37 cellular contexts compared by ENCODE assay signal in the genomic region with DNA sequence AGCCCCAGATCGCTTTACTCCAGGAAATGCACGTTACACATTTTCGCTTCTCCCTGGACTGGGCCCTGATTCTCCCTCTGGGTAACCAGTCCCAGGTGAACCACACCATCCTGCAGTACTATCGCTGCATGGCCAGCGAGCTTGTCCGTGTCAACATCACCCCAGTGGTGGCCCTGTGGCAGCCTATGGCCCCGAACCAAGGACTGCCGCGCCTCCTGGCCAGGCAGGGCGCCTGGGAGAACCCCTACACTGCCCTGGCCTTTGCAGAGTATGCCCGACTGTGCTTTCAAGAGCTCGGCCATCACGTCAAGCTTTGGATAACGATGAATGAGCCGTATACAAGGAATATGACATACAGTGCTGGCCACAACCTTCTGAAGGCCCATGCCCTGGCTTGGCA.
"Had no signal": no experiment of that assay in that cellular context is flagged by ENCODE, and none has a peak within 500 bp of the region (broad histone marks: within the 10 kb centered on the region; RNA-seq: fewer than 3 reads in every experiment).

No MANE protein-coding gene starts in this region.

- FAIRE-seq: astrocyte, TTC549 had no signal

- H3K4me1 ChIP-seq: adrenal gland, body of pancreas, breast epithelium had no signal

- H3K4me3 ChIP-seq: adrenal gland, body of pancreas, breast epithelium had no signal

- H3K9me3 ChIP-seq: adrenal gland, body of pancreas, breast epithelium had no signal

- DNase-seq: activated B cell treated with CpG ODN at 0.5 μM for 24 hours; activated CD4-positive, alpha-beta memory T cell treated with anti-CD3 and anti-CD28 coated beads for 36 hours; activated CD4-positive, alpha-beta T cell treated with anti-CD3 and anti-CD28 coated beads for 4 hours; activated CD4-positive, alpha-beta T cell treated with anti-CD3 and anti-CD28 coated beads, Interleukin-2, amount 10 ng/mL, durations not matched to agents 24 days and 14 days; activated CD4-positive, alpha-beta T cell treated with anti-CD3 and anti-CD28 coated beads, Interleukin-2, amount 50 U/mL, for 1 hour; activated CD4-positive, alpha-beta T cell treated with anti-CD3 and anti-CD28 coated beads, Interleukin-2, amount 50 U/mL, for 4 hours; activated CD4-positive, CD25-positive, alpha-beta regulatory T cell treated with anti-CD3 and anti-CD28 coated beads, Interleukin-2, amount 50 U/mL, for 72 hours; activated CD8-positive, alpha-beta memory T cell treated with anti-CD3 and anti-CD28 coated beads, Interleukin-2, amount 50 U/mL, for 4 hours; activated CD8-positive, alpha-beta T cell treated with anti-CD3 and anti-CD28 coated beads for 36 hours; activated effector memory CD4-positive, alpha-beta T cell treated with anti-CD3 and anti-CD28 coated beads, Interleukin-2, amount 50 U/mL, for 16 hours; activated gamma-delta T cell treated with Interleukin-2 at 50 U/mL for 16 hours; activated naive CD4-positive, alpha-beta T cell; activated naive CD4-positive, alpha-beta T cell treated with anti-CD3 and anti-CD28 coated beads for 36 hours; activated naive CD4-positive, alpha-beta T cell treated with anti-CD3 and anti-CD28 coated beads, Interleukin-2, amount 50 U/mL, for 16 hours; activated naive CD8-positive, alpha-beta T cell treated with anti-CD3 and anti-CD28 coated beads for 36 hours; activated T-cell treated with anti-CD3 and anti-CD28 coated beads for 4 hours; activated T-cell treated with anti-CD3 and anti-CD28 coated beads, Interleukin-2, amount 50 U/mL, for 1 hour; activated T-cell treated with anti-CD3 and anti-CD28 coated beads, Interleukin-2, amount 50 U/mL, for 4 hours; activated T-cell treated with anti-CD3 and anti-CD28 coated beads, Interleukin-2, amount 50 U/mL, for 72 hours; adrenal gland; amniotic stem cell; aorta; body of pancreas; brain microvascular endothelial cell; central memory CD4-positive, alpha-beta T cell; T-helper 1 cell; T-helper 2 cell; T-helper 9 cell had no signal

- H3K4me3 Mint-ChIP-seq: activated B cell treated with CpG ODN at 0.5 μM for 24 hours; activated CD4-positive, alpha-beta memory T cell treated with anti-CD3 and anti-CD28 coated beads for 36 hours; activated CD4-positive, alpha-beta T cell treated with anti-CD3 and anti-CD28 coated beads, Interleukin-2, amount 10 ng/mL, durations not matched to agents 24 days and 14 days; activated CD8-positive, alpha-beta T cell treated with anti-CD3 and anti-CD28 coated beads for 36 hours; activated naive CD4-positive, alpha-beta T cell treated with anti-CD3 and anti-CD28 coated beads for 36 hours; activated naive CD8-positive, alpha-beta T cell treated with anti-CD3 and anti-CD28 coated beads for 36 hours; activated T-cell treated with anti-CD3 and anti-CD28 coated beads, Interleukin-2, amount 50 U/mL, for 4 hours; activated T-cell treated with anti-CD3 and anti-CD28 coated beads, Interleukin-2, amount 50 U/mL, for 72 hours; activated T-helper 1 cell treated with anti-CD3 and anti-CD28 coated beads, Interleukin-12 subunit alpha, Interleukin-12 subunit beta, Interleukin-2, Interleukin-4 antibody, amounts not matched to agents 30 ng/mL and 10 ng/mL and 1 ng/mL, durations not matched to agents 14 hours and 24 hours and 36 hours; activated T-helper 17 cell treated with anti-CD3 and anti-CD28 coated beads, Interleukin-2, amount 50 U/mL, for 72 hours; T-helper 1 cell treated with Interleukin-12 subunit alpha and Interleukin-12 subunit beta and Interleukin-4 antibody, amounts not matched to agents 30 μg/mL and 1 μg/mL, for 36 hours; T-helper 2 cell treated with Interferon-gamma antibody and Interleukin-4, amounts not matched to agents 5 μg/mL and 100 μg/mL, for 36 hours had no signal

- H3K27ac Mint-ChIP-seq: activated B cell treated with CpG ODN at 0.5 μM for 24 hours; activated CD4-positive, alpha-beta memory T cell treated with anti-CD3 and anti-CD28 coated beads for 36 hours; activated CD4-positive, alpha-beta T cell treated with anti-CD3 and anti-CD28 coated beads, Interleukin-2, amount 10 ng/mL, durations not matched to agents 24 days and 14 days; activated CD8-positive, alpha-beta T cell treated with anti-CD3 and anti-CD28 coated beads for 36 hours; activated naive CD4-positive, alpha-beta T cell treated with anti-CD3 and anti-CD28 coated beads for 36 hours; activated naive CD4-positive, alpha-beta T cell treated with anti-CD3 and anti-CD28 coated beads, Interleukin-2, amount 50 U/mL, for 72 hours; activated naive CD8-positive, alpha-beta T cell treated with anti-CD3 and anti-CD28 coated beads for 36 hours; activated T-cell treated with anti-CD3 and anti-CD28 coated beads, Interleukin-2, amount 50 U/mL, for 72 hours; activated T-helper 1 cell treated with anti-CD3 and anti-CD28 coated beads, Interleukin-12 subunit alpha, Interleukin-12 subunit beta, Interleukin-2, Interleukin-4 antibody, amounts not matched to agents 30 ng/mL and 10 ng/mL and 1 ng/mL, durations not matched to agents 14 hours and 24 hours and 36 hours; activated T-helper 17 cell treated with anti-CD3 and anti-CD28 coated beads, Interleukin-2, amount 50 U/mL, for 72 hours; T-helper 1 cell treated with Interleukin-12 subunit alpha and Interleukin-12 subunit beta and Interleukin-4 antibody, amounts not matched to agents 30 μg/mL and 1 μg/mL, for 36 hours; T-helper 2 cell treated with Interferon-gamma antibody and Interleukin-4, amounts not matched to agents 5 μg/mL and 100 μg/mL, for 36 hours had no signal

- H3K27ac ChIP-seq: adrenal gland, body of pancreas, brain microvascular endothelial cell, breast epithelium, VCaP had no signal

- H3K36me3 ChIP-seq: adrenal gland, brain microvascular endothelial cell, breast epithelium had no signal

- H3K9me3 Mint-ChIP-seq: activated B cell treated with CpG ODN at 0.5 μM for 24 hours; activated CD4-positive, alpha-beta memory T cell treated with anti-CD3 and anti-CD28 coated beads for 36 hours; activated CD8-positive, alpha-beta T cell treated with anti-CD3 and anti-CD28 coated beads for 36 hours; activated naive CD4-positive, alpha-beta T cell treated with anti-CD3 and anti-CD28 coated beads for 36 hours; activated naive CD4-positive, alpha-beta T cell treated with anti-CD3 and anti-CD28 coated beads, Interleukin-2, amount 50 U/mL, for 72 hours; activated naive CD8-positive, alpha-beta T cell treated with anti-CD3 and anti-CD28 coated beads for 36 hours; activated T-cell treated with anti-CD3 and anti-CD28 coated beads, Interleukin-2, amount 50 U/mL, for 4 hours; activated T-cell treated with anti-CD3 and anti-CD28 coated beads, Interleukin-2, amount 50 U/mL, for 72 hours; activated T-helper 1 cell treated with anti-CD3 and anti-CD28 coated beads, Interleukin-12 subunit alpha, Interleukin-12 subunit beta, Interleukin-2, Interleukin-4 antibody, amounts not matched to agents 30 ng/mL and 10 ng/mL and 1 ng/mL, durations not matched to agents 14 hours and 24 hours and 36 hours; activated T-helper 17 cell treated with anti-CD3 and anti-CD28 coated beads, Interleukin-2, amount 50 U/mL, for 72 hours; T-helper 1 cell treated with Interleukin-12 subunit alpha and Interleukin-12 subunit beta and Interleukin-4 antibody, amounts not matched to agents 30 μg/mL and 1 μg/mL, for 36 hours; T-helper 2 cell treated with Interferon-gamma antibody and Interleukin-4, amounts not matched to agents 5 μg/mL and 100 μg/mL, for 36 hours had no signal

- H3K36me3 Mint-ChIP-seq: activated CD4-positive, alpha-beta memory T cell treated with anti-CD3 and anti-CD28 coated beads for 36 hours; activated naive CD4-positive, alpha-beta T cell treated with anti-CD3 and anti-CD28 coated beads, Interleukin-2, amount 50 U/mL, for 72 hours; activated naive CD8-positive, alpha-beta T cell treated with anti-CD3 and anti-CD28 coated beads for 36 hours had no signal

- H3K27me3 Mint-ChIP-seq: activated CD4-positive, alpha-beta T cell treated with anti-CD3 and anti-CD28 coated beads, Interleukin-2, amount 10 ng/mL, durations not matched to agents 24 days and 14 days; activated CD8-positive, alpha-beta T cell treated with anti-CD3 and anti-CD28 coated beads for 36 hours had no signal

- H3K27me3 ChIP-seq: adrenal gland, body of pancreas, brain microvascular endothelial cell, breast epithelium had no signal

- H3K4me1 Mint-ChIP-seq: activated B cell treated with CpG ODN at 0.5 μM for 24 hours; activated T-helper 17 cell treated with anti-CD3 and anti-CD28 coated beads, Interleukin-2, amount 50 U/mL, for 72 hours had no signal

- ATAC-seq: activated CD8-positive, alpha-beta T cell treated with anti-CD3 and anti-CD28 coated beads for 36 hours; activated naive CD4-positive, alpha-beta T cell treated with anti-CD3 and anti-CD28 coated beads, Interleukin-2, amount 50 U/mL, for 72 hours; activated T-cell treated with anti-CD3 and anti-CD28 coated beads, Interleukin-2, amount 50 U/mL, for 4 hours; activated T-cell treated with anti-CD3 and anti-CD28 coated beads, Interleukin-2, amount 50 U/mL, for 72 hours; activated T-helper 17 cell treated with anti-CD3 and anti-CD28 coated beads, Interleukin-2, amount 50 U/mL, for 72 hours; body of pancreas had no signal
